27 cellular contexts compared by ENCODE assay signal in genomic region chr3:138547342-138547975, GRCh38. TPM values are rescaled to one million over a fixed set of nuclear protein-coding genes. Genes with fewer than 3 reads are reported as not detected.
DNase-seq lines count a peak whose midpoint lies in the region; ATAC-seq, FAIRE-seq and TF ChIP-seq lines count a peak whose summit lies in the region.
"Had no signal": no experiment of that assay in that cellular context is flagged by ENCODE, and none has a peak within 500 bp of the region (broad histone marks: within the 10 kb centered on the region; RNA-seq: fewer than 3 reads in every experiment).

No MANE protein-coding gene starts in this region.

- no peak overlapping the region for H3K56ac ChIP-seq in IMR-90 (ENCODE audit: extremely low read depth, insufficient read depth, low read length)

- H3K4me1 Mint-ChIP-seq in activated CD4-positive, alpha-beta T cell treated with anti-CD3 and anti-CD28 coated beads for 36 hours, result peaks cover under 1% of the 10 kb centered on the region
- H3K4me1 Mint-ChIP-seq: CD14-positive monocyte had no signal

- H3K18ac ChIP-seq in IMR-90 (ENCODE audit: low read depth, low read length), result no peak overlapping the region

- H3K36me3 Mint-ChIP-seq in activated CD4-positive, alpha-beta T cell treated with anti-CD3 and anti-CD28 coated beads for 36 hours (ENCODE audit: low read depth), result peaks cover 74% of the 10 kb centered on the region

- no peak overlapping the region for H3K4me2 ChIP-seq in IMR-90 (ENCODE audit: low read depth, low read length)
- no peak overlapping the region for H3K4me2 ChIP-seq in K562 (ENCODE audit: insufficient read depth, low read length)
- H3K4me2 ChIP-seq: SK-N-SH had no signal

- no peak overlapping the region for H3K14ac ChIP-seq in IMR-90 (replicated peaks; ENCODE audit: low read depth, low read length)

- H3K4me3 ChIP-seq in IMR-90 (ENCODE audit: insufficient read depth, low read depth, low read length), result no peak overlapping the region
- no peak overlapping the region for H3K4me3 ChIP-seq in K562
- H3K4me3 ChIP-seq: Peyer's patch had no signal

- H3K9me3 Mint-ChIP-seq in activated CD4-positive, alpha-beta T cell treated with anti-CD3 and anti-CD28 coated beads for 36 hours (ENCODE audit: low read depth), result peaks cover 41% of the 10 kb centered on the region

- WGBS in IMR-90 (ENCODE audit: extremely low coverage in 2 of 2, insufficient read length in 1 of 2), 2 experiments, result 100% methylated on average over 1 of the region's 2 CpGs; no CpG with 5 or more reads in 1 of the 2 experiments
- 53% methylated on average over 2 of the region's 2 CpGs for WGBS in K562 (ENCODE audit: insufficient coverage, low coverage, missing lambda C conversion rate)

- peak; percentile 51 for ATAC-seq in activated CD4-positive, alpha-beta T cell treated with anti-CD3 and anti-CD28 coated beads for 36 hours
- ATAC-seq in IMR-90 (ENCODE audit: low read depth), result no peak
- ATAC-seq in K562, result no peak
- ATAC-seq in esophagus mucosa, result peak; percentile 79
- ATAC-seq in HG02981 (IDR thresholded peaks at IDR 0.05; ENCODE audit: unreplicated experiment), result no peak

- intact Hi-C loops in activated CD4-positive, alpha-beta T cell treated with anti-CD3 and anti-CD28 coated beads for 36 hours (cut with DNase I, micrococcal nuclease), result no loop called here
- intact Hi-C loops in IMR-90 (cut with micrococcal nuclease) (no loop called here), K562 (cut with micrococcal nuclease) (no loop called here)

- H3K4ac ChIP-seq in IMR-90 (ENCODE audit: low read depth, low read length), result no peak overlapping the region

- in situ Hi-C loops in IMR-90 (cut with MboI; ENCODE audit: low sequenced_read_pairs), result no loop called here
- in situ Hi-C loops in K562 (cut with MboI), result no loop called here

- no peak for TF ChIP-seq EP300 in K562 (IDR thresholded peaks at IDR 0.05; ENCODE audit: low read length)

- H3K4me1 ChIP-seq in IMR-90 (ENCODE audit: control insufficient read depth, insufficient read depth, low read length) (no peaks in the 10 kb centered on the region), K562 (replicated peaks in 1 of 2; ENCODE audit: control insufficient read depth in 2 of 2, insufficient read depth in 2 of 2, low read length in 2 of 2) (no peaks in the 10 kb centered on the region)
- H3K4me1 ChIP-seq: BE2C, Peyer's patch had no signal

- no peak overlapping the region for H2BK5ac ChIP-seq in IMR-90 (ENCODE audit: low read depth, low read length, poor library complexity, severe bottlenecking)

- H3K9me3 ChIP-seq in IMR-90 (ENCODE audit: control insufficient read depth, insufficient read depth, low read length), result peaks cover 13% of the 10 kb centered on the region
- 0 out of 2 replicates have a peak, but pooled peaks cover 1% of the 10 kb centered on the region for H3K9me3 ChIP-seq in K562 (replicated peaks; ENCODE audit: control insufficient read depth, insufficient read depth, low read depth, low read length)
- H3K9me3 ChIP-seq: BE2C had no signal

- no peak for TF ChIP-seq POLR2A in IMR-90 (IDR thresholded peaks at IDR 0.05; ENCODE audit: low read depth, low read length)
- no peak for TF ChIP-seq POLR2A in K562 (conservative IDR thresholded peaks at IDR 0.05)

- TF ChIP-seq RAD21 in IMR-90 (IDR thresholded peaks at IDR 0.05; ENCODE audit: low read length) (no peak), K562 (CRISPR knock-in tag; conservative IDR thresholded peaks at IDR 0.05 in 1 of 2, IDR thresholded peaks at IDR 0.05 in 1 of 2) (no peak)

- no peaks in the 10 kb centered on the region for H3K9me1 ChIP-seq in IMR-90 (ENCODE audit: insufficient read depth, low read length)
- H3K9me1 ChIP-seq in K562 (ENCODE audit: control insufficient read depth, insufficient read depth, low read length), result no peaks in the 10 kb centered on the region

- no peaks in the 10 kb centered on the region for H3K27me3 ChIP-seq in IMR-90 (ENCODE audit: control insufficient read depth, insufficient read depth, low read length)
- H3K27me3 ChIP-seq in K562 (ENCODE audit: control insufficient read depth in 2 of 2, insufficient read depth in 2 of 2, low read length in 2 of 2), result no peaks in the 10 kb centered on the region
- H3K27me3 ChIP-seq: BE2C, Peyer's patch had no signal

- no peak for DNase-seq in activated CD4-positive, alpha-beta T cell treated with anti-CD3 and anti-CD28 coated beads for 36 hours
- DNase-seq in activated CD4-positive, alpha-beta T cell treated with anti-CD3 and anti-CD28 coated beads for 1 hour, result no peak
- DNase-seq in IMR-90 (no peak), K562 (ENCODE audit: extremely low read depth in 1 of 4, low spot score in 3 of 4) (no peak), NOMO-1 (lab: John Stamatoyannopoulos, UW; ENCODE audit: unreplicated experiment in 2 of 2) (no peak), islet precursor cell (no peak)
- DNase-seq: ACHN; BE2C; Calu3; CD8-positive, alpha-beta memory T cell; DMS153; DND-41; KG1; MM.1S; NCI-H2029; NCI-H446 treated with DMSO at 0.1 percent for 48 hours; NCI-H526; NCI-H82; NK-92 treated with Interleukin-12 subunit alpha and Interleukin-12 subunit beta, amount 100 ng/mL, for 24 hours; Peyer's patch; SK-N-SH had no signal

- no peak overlapping the region for H4K91ac ChIP-seq in IMR-90 (ENCODE audit: insufficient read depth, low read depth, low read length)

- H2AK5ac ChIP-seq in IMR-90 (ENCODE audit: low read depth, low read length), result no peak overlapping the region

- H3K36me3 ChIP-seq in IMR-90 (ENCODE audit: control insufficient read depth, insufficient read depth, low read length) (peaks cover 10% of the 10 kb centered on the region), K562 (ENCODE audit: control insufficient read depth, insufficient read depth, low read length) (peaks cover 4% of the 10 kb centered on the region; the same call in 1 of the 3 replicates)
- H3K36me3 ChIP-seq: BE2C had no signal

- no peak overlapping the region for H2AK9ac ChIP-seq in IMR-90 (replicated peaks; ENCODE audit: low read depth, low read length, poor library complexity)

- H2BK20ac ChIP-seq in IMR-90 (ENCODE audit: low read depth, low read length), result no peak overlapping the region

- BruUV-seq in IMR-90 (replicated peaks; lab: Mats Ljungman, UMichigan), result no TSS peak
- no TSS peak for BruUV-seq in K562 (replicated peaks; lab: Mats Ljungman, UMichigan)

- no peaks in the 10 kb centered on the region for H3K27me3 Mint-ChIP-seq in activated CD4-positive, alpha-beta T cell treated with anti-CD3 and anti-CD28 coated beads for 36 hours
- H3K27me3 Mint-ChIP-seq: CD8-positive, alpha-beta memory T cell had no signal

- no peak overlapping the region for H4K5ac ChIP-seq in IMR-90 (ENCODE audit: low read depth, low read length)

- no peak overlapping the region for H4K8ac ChIP-seq in IMR-90 (ENCODE audit: low read depth in 2 of 2, low read length in 2 of 2)

- H2AFZ ChIP-seq in IMR-90 (replicated peaks; ENCODE audit: low read length, poor library complexity) (no peak overlapping the region), K562 (ENCODE audit: low read depth, low read length) (no peak overlapping the region)

- H3K9ac ChIP-seq in IMR-90 (ENCODE audit: low read depth, low read length), result no peak overlapping the region
- H3K9ac ChIP-seq in K562 (ENCODE audit: insufficient read depth in 1 of 2, low read depth in 2 of 2, low read length in 2 of 2), result no peak overlapping the region
- H3K9ac ChIP-seq: SK-N-SH had no signal

- TF ChIP-seq CTCF in IMR-90 (conservative IDR thresholded peaks at IDR 0.05; ENCODE audit: low read depth, low read length), result no peak
- no peak for TF ChIP-seq CTCF in K562 (IDR thresholded peaks at IDR 0.05 in 2 of 3, conservative IDR thresholded peaks at IDR 0.05 in 1 of 3; ENCODE audit: insufficient read depth in 2 of 3, low read depth in 1 of 3, low read length in 3 of 3)

- CTCF ChIA-PET in activated CD4-positive, alpha-beta T cell treated with anti-CD3 and anti-CD28 coated beads for 36 hours (lab: Charles Lee), result no interaction called here
- CTCF ChIA-PET in IMR-90 (lab: Yijun Ruan, JAX), result no interaction called here
- CTCF ChIA-PET in K562 (lab: Yijun Ruan, JAX; ENCODE audit: low intra/inter-chr PET ratio), result no interaction called here

- H3K27ac Mint-ChIP-seq in activated CD4-positive, alpha-beta T cell treated with anti-CD3 and anti-CD28 coated beads for 36 hours, result peak overlapping the region; percentile 39
- H3K27ac Mint-ChIP-seq: CD14-positive monocyte; CD8-positive, alpha-beta memory T cell had no signal

- dilution Hi-C loops in IMR-90 (cut with HindIII; ENCODE audit: low sequenced_read_pairs, unreplicated experiment), result no loop called here

- no peaks in the 10 kb centered on the region for H3K79me1 ChIP-seq in IMR-90 (ENCODE audit: low read depth in 1 of 2, low read length in 2 of 2)

- H3K4me3 Mint-ChIP-seq in activated CD4-positive, alpha-beta T cell treated with anti-CD3 and anti-CD28 coated beads for 36 hours, result no peak overlapping the region
- H3K4me3 Mint-ChIP-seq: CD14-positive monocyte; CD8-positive, alpha-beta memory T cell had no signal

- H4K20me1 ChIP-seq in IMR-90 (ENCODE audit: insufficient read depth, low read length), result no peaks in the 10 kb centered on the region
- no peaks in the 10 kb centered on the region for H4K20me1 ChIP-seq in K562 (replicated peaks; ENCODE audit: control insufficient read depth, insufficient read depth, low read length)

- H2BK15ac ChIP-seq in IMR-90 (ENCODE audit: low read depth, low read length), result no peak overlapping the region

- POLR2A ChIA-PET in activated CD4-positive, alpha-beta T cell treated with anti-CD3 and anti-CD28 coated beads for 36 hours (lab: Charles Lee), result no interaction called here
- POLR2A ChIA-PET in IMR-90 (lab: Charles Lee; ENCODE audit: unreplicated experiment), result no interaction called here
- POLR2A ChIA-PET in K562 (lab: Yijun Ruan, JAX), result no interaction called here

- no peak overlapping the region for H2BK120ac ChIP-seq in IMR-90 (ENCODE audit: low read depth, low read length)

- H3K79me2 ChIP-seq in K562 (ENCODE audit: control insufficient read depth, insufficient read depth, low read length), result no peaks in the 10 kb centered on the region

- FAIRE-seq in K562 (lab: Jason Lieb, UNC), result no peak
- FAIRE-seq: GM12892, H1 had no signal

- no peak overlapping the region for H3K23ac ChIP-seq in IMR-90 (ENCODE audit: low read depth, low read length)

- H3K27ac ChIP-seq in IMR-90 (ENCODE audit: insufficient read depth, low read length), result no peak overlapping the region
- no peak overlapping the region for H3K27ac ChIP-seq in K562 (ENCODE audit: extremely low read depth, low read depth, low read length)
- H3K27ac ChIP-seq: 22Rv1, Peyer's patch had no signal

RNA-seq across cellular contexts. Expression of gene CEP70, which starts 46.6 kb away (rescaled TPM):
- total RNA-seq in activated CD4-positive, alpha-beta T cell treated with anti-CD3 and anti-CD28 coated beads for 36 hours, result 10 to 100 TPM in 1 of 2 experiments, 1 to 10 TPM in 1; 9.3 to 11.4 TPM
- total RNA-seq in IMR-90 (2012; rRNA removed), result 11.1 and 21.4 TPM in 2 replicates
- polyA plus RNA-seq in IMR-90 (2012; rRNA removed), result 3.5 and 4.6 TPM in 2 replicates
- 0.44 and 0.73 TPM in 2 replicates for polyA plus RNA-seq in IMR-90 (2012; cell fraction: cytosol; rRNA removed)
- 0.40 and 4.6 TPM in 2 replicates for polyA plus RNA-seq in IMR-90 (2012; cell fraction: nucleus; rRNA removed; ENCODE audit: low replicate concordance)
- total RNA-seq in K562 (2011; cell fraction: chromatin; rRNA removed; ENCODE audit: low replicate concordance), result 15.5 and 69.5 TPM in 2 replicates
- total RNA-seq in K562 (2011; cell fraction: nucleolus; rRNA removed), result 7.7 and 11.1 TPM in 2 replicates
- total RNA-seq in K562 (2011; cell fraction: nucleoplasm; rRNA removed), result 25.5 and 31.6 TPM in 2 replicates
- 16.0 and 16.1 TPM in 2 replicates for total RNA-seq in K562 (2014; rRNA removed)
- total RNA-seq in K562 (2014; rRNA removed; fragmentation: Illumina TruSeq; extraction: Trizol), result 31.5 and 34.9 TPM in 2 replicates
- total RNA-seq in K562 (2015; rRNA removed; fragmentation: Illumina TruSeq; extraction: Trizol), result 27.8 and 31.0 TPM in 2 replicates
- 17.7 and 18.3 TPM in 2 replicates for total RNA-seq in K562 (2021)
- polyA plus RNA-seq in K562 (2011; rRNA removed), result 19.3 and 23.4 TPM in 2 replicates
- 1.5 and 4.0 TPM in 2 replicates for polyA plus RNA-seq in K562 (2011; cell fraction: cytosol; rRNA removed)
- 11.0 and 21.3 TPM in 2 replicates for polyA plus RNA-seq in K562 (2011; cell fraction: nucleus; rRNA removed)
- 22.4 and 27.6 TPM in 2 replicates for polyA plus RNA-seq in K562 (2012)
- polyA plus RNA-seq in K562 (2014; fragmentation: Illumina TruSeq; extraction: Trizol), result 20.9 and 24.2 TPM in 2 replicates
- 10 to 100 TPM; 19.5 to 29.3 TPM for polyA plus RNA-seq in K562 (2014; fragmentation: Nextera tagmentation; extraction: Ambion mirVana)
- 16.8 and 17.5 TPM in 2 replicates for polyA plus RNA-seq in K562 (2014; rRNA removed)
- polyA minus RNA-seq in K562 (2011; rRNA and poly(A)+ RNA removed), result 38.5 and 53.7 TPM in 2 replicates
- polyA minus RNA-seq in K562 (2011; cell fraction: cytosol; rRNA and poly(A)+ RNA removed), result 9.1 and 10.6 TPM in 2 replicates
- polyA minus RNA-seq in K562 (2011; cell fraction: nucleus; rRNA and poly(A)+ RNA removed), result 23.8 and 48.2 TPM in 2 replicates
- total RNA-seq in esophagus mucosa, result 17.3 TPM
- polyA plus RNA-seq: CD14-positive monocyte had no signal

Comparison
In these comparisons a context has a peak if more than half of its experiments do, and no peak if none do; other contexts are left out.
1. ATAC-seq: peak in activated CD4-positive, alpha-beta T cell treated with anti-CD3 and anti-CD28 coated beads for 36 hours (single experiment) and esophagus mucosa (single experiment); none in IMR-90 (single experiment), K562 (single experiment) and HG02981 (single experiment).